Comparison of ENCODE assay signal across 8 cellular contexts in genomic region chr3:71725279-71725991, GRCh38. TPM values are rescaled to one million over a fixed set of nuclear protein-coding genes. Genes with fewer than 3 reads are reported as not detected.
DNase-seq lines count a peak whose midpoint lies in the region; ATAC-seq, FAIRE-seq and TF ChIP-seq lines count a peak whose summit lies in the region.

Gene EIF4E3, minus strand, starts transcription at chr3:71725402. Its CDS starts 35 bp downstream, at chr3:71725367.

- 0 out of 2 replicates have a peak within 1 kb of the TSS, but pooled peaks have one; percentile 56 for H3K14ac ChIP-seq in IMR-90 (replicated peaks; ENCODE audit: low read depth, low read length)

- H3K56ac ChIP-seq in IMR-90 (ENCODE audit: extremely low read depth, insufficient read depth, low read length): no peak within 1 kb of the TSS

- H3K23ac ChIP-seq in IMR-90 (ENCODE audit: low read depth, low read length): peak within 1 kb of the TSS; percentile 87

- peak within 1 kb of the TSS; percentile 93 for H2AFZ ChIP-seq in IMR-90 (replicated peaks; ENCODE audit: low read length, poor library complexity)
- peak within 1 kb of the TSS; percentile 78 for H2AFZ ChIP-seq in endothelial cell of umbilical vein (ENCODE audit: low read depth, low read length)

- H3K4me1 Mint-ChIP-seq in activated CD4-positive, alpha-beta memory T cell treated with anti-CD3 and anti-CD28 coated beads, Interleukin-2, amount 10 ng/mL, durations not matched to agents 7 days and 5 days: peaks cover 69% of the 10 kb centered on the region

- H3K9me3 ChIP-seq in IMR-90 (ENCODE audit: control insufficient read depth, insufficient read depth, low read length) (no peaks in the 10 kb centered on the region), endothelial cell of umbilical vein (replicated peaks; ENCODE audit: control insufficient read depth, insufficient read depth, low read length) (no peaks in the 10 kb centered on the region), mucosa of descending colon (no peaks in the 10 kb centered on the region)

- H3K79me2 ChIP-seq in endothelial cell of umbilical vein (ENCODE audit: control insufficient read depth, insufficient read depth, low read length): no peaks in the 10 kb centered on the region

- no peak within 1 kb of the TSS for H2BK5ac ChIP-seq in IMR-90 (ENCODE audit: low read depth, low read length, poor library complexity, severe bottlenecking)

- H3K9ac ChIP-seq in IMR-90 (ENCODE audit: low read depth, low read length): peak within 1 kb of the TSS; percentile 52
- peak within 1 kb of the TSS; percentile 32 for H3K9ac ChIP-seq in endothelial cell of umbilical vein (replicated peaks; ENCODE audit: extremely low read depth, insufficient read depth, low read length)

- no peak for TF ChIP-seq RAD21 in IMR-90 (IDR thresholded peaks at IDR 0.05; ENCODE audit: low read length)

- H3K27me3 Mint-ChIP-seq in activated CD4-positive, alpha-beta memory T cell treated with anti-CD3 and anti-CD28 coated beads, Interleukin-2, amount 10 ng/mL, durations not matched to agents 7 days and 5 days: no peaks in the 10 kb centered on the region

- H3K18ac ChIP-seq in IMR-90 (ENCODE audit: low read depth, low read length): no peak within 1 kb of the TSS

- H3K4me2 ChIP-seq in IMR-90 (ENCODE audit: low read depth, low read length) (peak within 1 kb of the TSS; percentile 91), endothelial cell of umbilical vein (ENCODE audit: insufficient read depth, low read length) (peak within 1 kb of the TSS; percentile 45)

- no peak for TF ChIP-seq CTCF in IMR-90 (conservative IDR thresholded peaks at IDR 0.05; ENCODE audit: low read depth, low read length)
- no peak for TF ChIP-seq CTCF in endothelial cell of umbilical vein (IDR thresholded peaks at IDR 0.05; ENCODE audit: extremely low read depth in 1 of 2, insufficient read depth in 1 of 2, low read depth in 1 of 2, low read length in 2 of 2)
- no peak for TF ChIP-seq CTCF in mucosa of descending colon (IDR thresholded peaks at IDR 0.05)

- no peaks in the 10 kb centered on the region for H3K36me3 ChIP-seq in IMR-90 (ENCODE audit: control insufficient read depth, insufficient read depth, low read length)
- no peaks in the 10 kb centered on the region for H3K36me3 ChIP-seq in endothelial cell of umbilical vein (ENCODE audit: control insufficient read depth in 2 of 2, extremely low read depth in 1 of 2, insufficient read depth in 2 of 2, low read length in 2 of 2)
- H3K36me3 ChIP-seq in mucosa of descending colon (ENCODE audit: low read depth): no peaks in the 10 kb centered on the region

- H4K8ac ChIP-seq in IMR-90 (ENCODE audit: low read depth in 2 of 2, low read length in 2 of 2): peak within 1 kb of the TSS in 1 of 2 experiments; percentile 50; a peak in 1 of 4 replicates

- H3K9me1 ChIP-seq in IMR-90 (ENCODE audit: insufficient read depth, low read length) (peaks cover 4% of the 10 kb centered on the region; the same call in 1 of the 2 replicates), endothelial cell of umbilical vein (replicated peaks; ENCODE audit: control insufficient read depth, extremely low read depth, insufficient read depth, low read length) (no peaks in the 10 kb centered on the region)

- H3K4me3 ChIP-seq in IMR-90 (ENCODE audit: insufficient read depth, low read depth, low read length) (peak within 1 kb of the TSS; percentile 70), endothelial cell of umbilical vein (replicated peaks in 1 of 3; ENCODE audit: insufficient read depth in 1 of 3, low read depth in 1 of 3, low read length in 3 of 3) (peak within 1 kb of the TSS; percentile 6 to 54 (median 43)), mucosa of descending colon (peak within 1 kb of the TSS; percentile 69)

- in situ Hi-C loops in IMR-90 (cut with MboI; ENCODE audit: low sequenced_read_pairs): loop anchor here (10.0 kb wide), 1 partner anchor 1349 kb away; no protein-coding TSS in a partner anchor

- H3K36me3 Mint-ChIP-seq in activated CD4-positive, alpha-beta memory T cell treated with anti-CD3 and anti-CD28 coated beads, Interleukin-2, amount 10 ng/mL, durations not matched to agents 7 days and 5 days (ENCODE audit: low read depth): peaks cover 31% of the 10 kb centered on the region

- POLR2A ChIA-PET in IMR-90 (lab: Charles Lee; ENCODE audit: unreplicated experiment): no interaction called here
- POLR2A ChIA-PET in activated CD4-positive, alpha-beta memory T cell treated with anti-CD3 and anti-CD28 coated beads, Interleukin-2, amount 10 ng/mL, durations not matched to agents 7 days and 5 days (lab: Charles Lee): interaction anchor here (0.7 to 2.5 kb wide), 7 partner anchors 14 to 722 kb away, joined by 3 to 11 read pairs (median 7); partner anchors contain the start of gene FOXP1
- POLR2A ChIA-PET in endothelial cell of umbilical vein (lab: Charles Lee): no interaction called here

- DNase-seq in Ammon's horn (ENCODE audit: low spot score): peak; percentile 36
- peak; percentile 4 for DNase-seq in IMR-90
- peak; percentile 50 for DNase-seq in activated CD4-positive, alpha-beta memory T cell treated with anti-CD3 and anti-CD28 coated beads, Interleukin-2, amount 10 ng/mL, durations not matched to agents 7 days and 5 days
- DNase-seq in endothelial cell of umbilical vein (ENCODE audit: low read depth, low spot score): no peak
- peak; percentile 37 to 70 (median 68) for DNase-seq in mucosa of descending colon
- peak in 28 of 49 donors; percentile 12 to 72 (median 33) for DNase-seq in substantia nigra (lab: John Stamatoyannopoulos, UW)
- no peak for DNase-seq in NCI-H2196 treated with DMSO at 0.1 percent for 48 hours (lab: John Stamatoyannopoulos, UW; ENCODE audit: unreplicated experiment)

- H3K79me1 ChIP-seq in IMR-90 (ENCODE audit: low read depth in 1 of 2, low read length in 2 of 2): no peaks in the 10 kb centered on the region

- H2AK5ac ChIP-seq in IMR-90 (ENCODE audit: low read depth, low read length): no peak within 1 kb of the TSS

- no peak within 1 kb of the TSS for H2BK120ac ChIP-seq in IMR-90 (ENCODE audit: low read depth, low read length)

- peak within 1 kb of the TSS; percentile 87 for H2AK9ac ChIP-seq in IMR-90 (replicated peaks; ENCODE audit: low read depth, low read length, poor library complexity)

- dilution Hi-C loops in IMR-90 (cut with HindIII; ENCODE audit: low sequenced_read_pairs, unreplicated experiment) (no loop called here), endothelial cell of umbilical vein (cut with MboI; ENCODE audit: extremely low pct_ligation_motif_present, low sequenced_read_pairs) (no loop called here)

- H3K9me3 Mint-ChIP-seq in activated CD4-positive, alpha-beta memory T cell treated with anti-CD3 and anti-CD28 coated beads, Interleukin-2, amount 10 ng/mL, durations not matched to agents 7 days and 5 days: no peaks in the 10 kb centered on the region

- CTCF ChIA-PET in IMR-90 (lab: Yijun Ruan, JAX): interaction anchor here (0.5 kb wide), 1 partner anchor 1757 kb away, joined by 3 read pairs; no protein-coding TSS in a partner anchor
- CTCF ChIA-PET in activated CD4-positive, alpha-beta memory T cell treated with anti-CD3 and anti-CD28 coated beads, Interleukin-2, amount 10 ng/mL, durations not matched to agents 7 days and 5 days (lab: Charles Lee): interaction anchor here (1.6 to 3.0 kb wide), 2 partner anchors 8 to 14 kb away, joined by 5 to 13 read pairs; no protein-coding TSS in a partner anchor
- CTCF ChIA-PET in endothelial cell of umbilical vein (lab: Charles Lee): interaction anchor here (0.7 to 3.7 kb wide), 3 partner anchors 14 to 1126 kb away, joined by 3 to 27 read pairs (median 4); no protein-coding TSS in a partner anchor

- no peak for FAIRE-seq in endothelial cell of umbilical vein (lab: Jason Lieb, UNC)

- TF ChIP-seq POLR2A in IMR-90 (IDR thresholded peaks at IDR 0.05; ENCODE audit: low read depth, low read length) (no peak), endothelial cell of umbilical vein (IDR thresholded peaks at IDR 0.05; ENCODE audit: low read depth, low read length) (no peak)

- no peak within 1 kb of the TSS for H2BK20ac ChIP-seq in IMR-90 (ENCODE audit: low read depth, low read length)

- H4K20me1 ChIP-seq in IMR-90 (ENCODE audit: insufficient read depth, low read length) (no peaks in the 10 kb centered on the region), endothelial cell of umbilical vein (replicated peaks; ENCODE audit: control insufficient read depth, extremely low read depth, insufficient read depth, low read length) (no peaks in the 10 kb centered on the region)

- no peak within 1 kb of the TSS; the same call in 1 of the 2 replicates for H3K27ac ChIP-seq in IMR-90 (ENCODE audit: insufficient read depth, low read length)
- no peak within 1 kb of the TSS for H3K27ac ChIP-seq in endothelial cell of umbilical vein (ENCODE audit: insufficient read depth, low read depth, low read length)
- H3K27ac ChIP-seq in substantia nigra (ENCODE audit: low read depth, low read length, poor library complexity, severe bottlenecking): peak within 1 kb of the TSS; percentile 83

- peak; percentile 61 for ATAC-seq in GM19324 (IDR thresholded peaks at IDR 0.05; ENCODE audit: low FRiP score, unreplicated experiment)
- peak; percentile 86 for ATAC-seq in IMR-90 (ENCODE audit: low read depth)
- ATAC-seq in mucosa of descending colon: peak; percentile 45

- H3K4me1 ChIP-seq in IMR-90 (ENCODE audit: control insufficient read depth, insufficient read depth, low read length) (peaks cover 2% of the 10 kb centered on the region; the same call in 1 of the 2 replicates), endothelial cell of umbilical vein (ENCODE audit: control insufficient read depth, extremely low read depth, insufficient read depth, low read length) (peaks cover 5% of the 10 kb centered on the region), mucosa of descending colon (ENCODE audit: low read depth) (peaks cover 14% of the 10 kb centered on the region)

- H2BK15ac ChIP-seq in IMR-90 (ENCODE audit: low read depth, low read length): no peak within 1 kb of the TSS; the same call in 2 of the 3 replicates

- peak within 1 kb of the TSS; percentile 23; the same call in 1 of the 2 replicates for H4K91ac ChIP-seq in IMR-90 (ENCODE audit: insufficient read depth, low read depth, low read length)

- peak within 1 kb of the TSS; percentile 59; the same call in 1 of the 2 replicates for H3K4ac ChIP-seq in IMR-90 (ENCODE audit: low read depth, low read length)

- WGBS in IMR-90 (ENCODE audit: extremely low coverage in 2 of 2, insufficient read length in 1 of 2), 2 experiments: 8% methylated on average over 15 of the region's 77 CpGs; no CpG with 5 or more reads in 1 of the 2 experiments

- H4K5ac ChIP-seq in IMR-90 (ENCODE audit: low read depth, low read length): no peak within 1 kb of the TSS

- BruUV-seq in IMR-90 (replicated peaks; lab: Mats Ljungman, UMichigan) (no TSS peak), endothelial cell of umbilical vein (replicated peaks; lab: Mats Ljungman, UMichigan) (no TSS peak)

- peaks cover 59% of the 10 kb centered on the region for H3K27me3 ChIP-seq in IMR-90 (ENCODE audit: control insufficient read depth, insufficient read depth, low read length)
- peaks cover 22 to 29% of the 10 kb centered on the region in 2 experiments for H3K27me3 ChIP-seq in endothelial cell of umbilical vein (ENCODE audit: control insufficient read depth in 2 of 2, insufficient read depth in 2 of 2, low read length in 2 of 2)

- peak within 1 kb of the TSS; percentile 94 for H3K27ac Mint-ChIP-seq in activated CD4-positive, alpha-beta memory T cell treated with anti-CD3 and anti-CD28 coated beads, Interleukin-2, amount 10 ng/mL, durations not matched to agents 7 days and 5 days

- peak within 1 kb of the TSS; percentile 94 for H3K4me3 Mint-ChIP-seq in activated CD4-positive, alpha-beta memory T cell treated with anti-CD3 and anti-CD28 coated beads, Interleukin-2, amount 10 ng/mL, durations not matched to agents 7 days and 5 days

- intact Hi-C loops in IMR-90 (cut with micrococcal nuclease): loop anchor here (5.0 kb wide), 1 partner anchor 1097 kb away; no protein-coding TSS in a partner anchor
- intact Hi-C loops in endothelial cell of umbilical vein (cut with micrococcal nuclease): loop anchor here (5.0 to 10.0 kb wide), 2 partner anchors 719 to 1097 kb away; partner anchors contain the start of gene RYBP
- intact Hi-C loops in mucosa of descending colon (cut with DNase I, micrococcal nuclease): no loop called here

RNA-seq across cellular contexts. Expression of gene EIF4E3, which starts in this region (rescaled TPM):
- 0.72 and 0.83 TPM in 2 replicates for total RNA-seq in IMR-90 (2012; rRNA removed)
- polyA plus RNA-seq in IMR-90 (2012; rRNA removed): 0.83 and 1.1 TPM in 2 replicates
- 0.16 TPM in 2 replicates for polyA plus RNA-seq in IMR-90 (2012; cell fraction: cytosol; rRNA removed)
- 0.04 and 0.45 TPM in 2 replicates for polyA plus RNA-seq in IMR-90 (2012; cell fraction: nucleus; rRNA removed; ENCODE audit: low replicate concordance)
- 10 to 100 TPM; 76.9 TPM for total RNA-seq in activated CD4-positive, alpha-beta memory T cell treated with anti-CD3 and anti-CD28 coated beads, Interleukin-2, amount 10 ng/mL, durations not matched to agents 7 days and 5 days
- total RNA-seq in endothelial cell of umbilical vein: 4.9 and 7.6 TPM in 2 replicates
- polyA plus RNA-seq in endothelial cell of umbilical vein: 1.1 and 1.3 TPM in 2 replicates
- polyA plus RNA-seq in endothelial cell of umbilical vein (2011; cell fraction: cytosol; rRNA removed): 2.0 and 2.1 TPM in 2 replicates
- polyA plus RNA-seq in endothelial cell of umbilical vein (2011; cell fraction: nucleus; rRNA removed): 1.2 TPM in 2 replicates
- polyA plus RNA-seq in endothelial cell of umbilical vein (2012): 3.0 and 5.6 TPM in 2 replicates
- 3.6 and 4.1 TPM in 2 replicates for polyA minus RNA-seq in endothelial cell of umbilical vein
- polyA minus RNA-seq in endothelial cell of umbilical vein (2011; cell fraction: cytosol; rRNA and poly(A)+ RNA removed): 0.51 TPM
- 1.3 and 1.8 TPM in 2 replicates for polyA minus RNA-seq in endothelial cell of umbilical vein (2011; cell fraction: nucleus; rRNA and poly(A)+ RNA removed)
- total RNA-seq in mucosa of descending colon: 10 to 100 TPM; 40.6 to 57.1 (median 48.4) TPM

Comparison
In these comparisons a context has a peak if more than half of its experiments do, and no peak if none do; other contexts are left out.
1. DNase-seq: peak in Ammon's horn (single experiment), IMR-90 (single experiment), activated CD4-positive, alpha-beta memory T cell treated with anti-CD3 and anti-CD28 coated beads, Interleukin-2, amount 10 ng/mL, durations not matched to agents 7 days and 5 days (single experiment), mucosa of descending colon (3 of 3) and substantia nigra (28 of 49); none in endothelial cell of umbilical vein (single experiment) and NCI-H2196 treated with DMSO at 0.1 percent for 48 hours (single experiment).
2. intact Hi-C loops: an anchor here in IMR-90 (5.0 kb wide) and endothelial cell of umbilical vein (5.0 to 10.0 kb wide); none called in mucosa of descending colon.
3. Peak in every context shown above with its lines, with median percentiles within 50 percentile points of each other: ATAC-seq and H3K4me3 ChIP-seq.